Comparison of ENCODE assay signal across 8 cellular contexts in the genomic region with DNA sequence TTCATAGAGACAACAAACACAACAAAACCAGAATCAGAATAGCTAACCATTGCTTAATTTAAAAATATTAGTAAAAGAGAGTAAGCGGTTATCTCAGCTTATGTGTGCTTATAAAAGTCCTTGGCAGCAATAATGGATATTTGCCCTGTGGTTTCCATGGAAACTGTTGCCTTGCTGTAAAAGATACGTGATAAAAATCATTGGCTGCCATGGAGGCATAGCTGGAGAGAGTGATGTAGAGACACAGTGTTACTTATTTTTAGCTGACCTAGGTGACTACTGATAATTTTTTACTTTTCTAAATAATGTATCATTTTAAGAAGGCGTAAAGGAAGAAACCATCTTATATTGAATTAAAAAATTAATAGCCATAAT.
DNase-seq lines count a peak whose midpoint lies in the region; ATAC-seq and TF ChIP-seq lines count a peak whose summit lies in the region.

No MANE protein-coding gene starts in this region.

- H3K36me3 ChIP-seq in NT2/D1 (ENCODE audit: insufficient read depth, insufficient read length, low read length): peaks cover 7% of the 10 kb centered on the region
- no peaks in the 10 kb centered on the region for H3K36me3 ChIP-seq in thyroid gland

- peak overlapping the region; percentile 5 for H3K9ac ChIP-seq in NT2/D1 (ENCODE audit: insufficient read length, low read depth)

- intact Hi-C loops in thyroid gland (cut with DNase I): no loop called here

- peak overlapping the region in 1 of 3 donors; percentile 20 for H3K27ac ChIP-seq in thyroid gland

- H3K4me3 ChIP-seq in NT2/D1 (ENCODE audit: insufficient read length, low read depth): no peak overlapping the region
- H3K4me3 ChIP-seq in fibroblast of the aortic adventitia (ENCODE audit: low read depth, low read length): no peak overlapping the region
- H3K4me3 ChIP-seq in thyroid gland (replicated peaks in 1 of 3): no peak overlapping the region

- H3K9me3 ChIP-seq in NT2/D1 (ENCODE audit: insufficient read depth, low read length): no peaks in the 10 kb centered on the region
- no peaks in the 10 kb centered on the region for H3K9me3 ChIP-seq in thyroid gland

- no peak for TF ChIP-seq POLR2A in thyroid gland (IDR thresholded peaks at IDR 0.05)

- TF ChIP-seq CTCF in fibroblast of the aortic adventitia (IDR thresholded peaks at IDR 0.05; ENCODE audit: insufficient read depth, low read length) (no peak), thyroid gland (IDR thresholded peaks at IDR 0.05) (no peak)

- H3K27me3 ChIP-seq in NT2/D1 (ENCODE audit: insufficient read depth, insufficient read length) (no peaks in the 10 kb centered on the region), thyroid gland (no peaks in the 10 kb centered on the region)

- ATAC-seq in HG02852 (IDR thresholded peaks at IDR 0.05; ENCODE audit: unreplicated experiment): no peak
- no peak for ATAC-seq in activated CD4-positive, CD25-positive, alpha-beta regulatory T cell treated with anti-CD3 and anti-CD28 coated beads, Interleukin-2, amount 50 U/mL, for 24 hours

- 54 to 59% methylated on average over 3 of the region's 3 CpGs for WGBS in thyroid gland, 2 donors

- DNase-seq in HT-29 (ENCODE audit: low spot score): peak; percentile 51
- no peak for DNase-seq in NT2/D1 (ENCODE audit: low read depth, low spot score)
- DNase-seq in fibroblast of the aortic adventitia (ENCODE audit: low read depth): peak; percentile 92
- DNase-seq in stromal cell of bone marrow (ENCODE audit: low read depth): peak; percentile 59
- no peak for DNase-seq in thyroid gland
- no peak for DNase-seq in GOT3 (lab: John Stamatoyannopoulos, UW)

- H3K4me1 ChIP-seq in NT2/D1 (ENCODE audit: insufficient read depth, insufficient read length) (peaks cover 5% of the 10 kb centered on the region), thyroid gland (no peaks in the 10 kb centered on the region)

Comparison
In these comparisons a context has a peak if more than half of its experiments do, and no peak if none do; other contexts are left out.
1. DNase-seq: peak in HT-29 (single experiment), fibroblast of the aortic adventitia (single experiment) and stromal cell of bone marrow (single experiment); none in NT2/D1 (single experiment), thyroid gland (0 of 2) and GOT3 (single experiment).